Comparison of ENCODE assay signal across 8 cellular contexts in genomic region chr14:75307700-75308379, GRCh38. TPM values are rescaled to one million over a fixed set of nuclear protein-coding genes. Genes with fewer than 3 reads are reported as not detected.
DNase-seq lines count a peak whose midpoint lies in the region; ATAC-seq and TF ChIP-seq lines count a peak whose summit lies in the region.

No MANE protein-coding gene starts in this region.

- H3K79me2 ChIP-seq in trophoblast cell (ENCODE audit: control insufficient read depth, insufficient read depth, low read length, poor library complexity) = no peaks in the 10 kb centered on the region

- no peak overlapping the region for H2AFZ ChIP-seq in trophoblast cell (ENCODE audit: insufficient read depth, low read length, poor library complexity)

- no peak overlapping the region for H3K27ac ChIP-seq in trophoblast cell (ENCODE audit: low read depth, low read length)

- H3K9me3 ChIP-seq in trophoblast cell (ENCODE audit: insufficient read depth, low read depth, low read length) = no peaks in the 10 kb centered on the region

- no peaks in the 10 kb centered on the region for H3K36me3 Mint-ChIP-seq in glutamatergic neuron (ENCODE audit: unreplicated experiment)

- no peak overlapping the region for H2BK12ac ChIP-seq in trophoblast cell (ENCODE audit: low read length)

- ATAC-seq in SK-N-SH treated with all-trans-retinoic acid at 6 μM for 48 hours (peak; percentile 87), GM21447 (IDR thresholded peaks at IDR 0.05; ENCODE audit: unreplicated experiment) (no peak), GM19351 (IDR thresholded peaks at IDR 0.05; ENCODE audit: unreplicated experiment) (no peak)

- H3K4me1 Mint-ChIP-seq in glutamatergic neuron (ENCODE audit: low read depth, unreplicated experiment) = peaks cover 13% of the 10 kb centered on the region

- H3K27me3 ChIP-seq in trophoblast cell (ENCODE audit: insufficient read depth, low read length) = no peaks in the 10 kb centered on the region

- DNase-seq in GM12864 (ENCODE audit: low read depth) (peak; percentile 42), NCI-H1105 (lab: John Stamatoyannopoulos, UW) (peak; percentile 83), glutamatergic neuron (peak; percentile 92), trophoblast cell (peak; percentile 82 to 97)
- peak; percentile 73 for DNase-seq in activated naive CD4-positive, alpha-beta T cell treated with anti-CD3 and anti-CD28 coated beads, Interleukin-2, amount 50 U/mL, for 16 hours

- H3K4me3 ChIP-seq in GM12864 (ENCODE audit: low read depth, low read length) (no peak overlapping the region), trophoblast cell (ENCODE audit: low read depth, low read length) (no peak overlapping the region)

- WGBS in trophoblast cell (ENCODE audit: extremely low coverage, insufficient coverage, insufficient read length) = no CpG with 5 or more reads among the region's 12 CpGs

- H4K8ac ChIP-seq in trophoblast cell (ENCODE audit: low read depth, low read length) = no peak overlapping the region

- H3K14ac ChIP-seq in trophoblast cell (ENCODE audit: low read length) = no peak overlapping the region

- no peak overlapping the region for H3K4me3 Mint-ChIP-seq in glutamatergic neuron (ENCODE audit: unreplicated experiment)

- H4K91ac ChIP-seq in trophoblast cell (ENCODE audit: low read depth, low read length) = no peak overlapping the region

- peaks cover 2% of the 10 kb centered on the region for H3K27me3 Mint-ChIP-seq in glutamatergic neuron (ENCODE audit: unreplicated experiment)

- H3K18ac ChIP-seq in trophoblast cell (ENCODE audit: low read length) = no peak overlapping the region

- H2BK5ac ChIP-seq in trophoblast cell (ENCODE audit: low read depth, low read length, poor library complexity) = no peak overlapping the region

- no peak overlapping the region for H3K23ac ChIP-seq in trophoblast cell (ENCODE audit: low read length)

- H4K12ac ChIP-seq in trophoblast cell (ENCODE audit: low read depth, low read length) = no peak overlapping the region

- no peak overlapping the region for H3K4ac ChIP-seq in trophoblast cell (ENCODE audit: low read depth, low read length)

- H3K4me1 ChIP-seq in trophoblast cell (ENCODE audit: control insufficient read depth in 1 of 2, insufficient read depth in 2 of 2, low read length in 2 of 2) = peaks cover 4 to 8% of the 10 kb centered on the region in 2 experiments

- peaks cover 3% of the 10 kb centered on the region for H3K79me1 ChIP-seq in trophoblast cell (ENCODE audit: low read length)

- no peak overlapping the region for H2AK5ac ChIP-seq in trophoblast cell (ENCODE audit: low read length)

- H3K9me3 Mint-ChIP-seq in glutamatergic neuron (ENCODE audit: unreplicated experiment) = peaks cover 3% of the 10 kb centered on the region

- H2BK120ac ChIP-seq in trophoblast cell (ENCODE audit: insufficient read depth, low read length, poor library complexity) = no peak overlapping the region

- no peak overlapping the region for H3K4me2 ChIP-seq in trophoblast cell (ENCODE audit: low read length)

- TF ChIP-seq CTCF in GM12864 (IDR thresholded peaks at IDR 0.05; ENCODE audit: low read depth, low read length, missing control alignments) (peak; percentile 91), glutamatergic neuron (IDR thresholded peaks at IDR 0.05; ENCODE audit: partially characterized antibody, unreplicated experiment) (peak; percentile 89)

- H3K36me3 ChIP-seq in trophoblast cell (ENCODE audit: control insufficient read depth in 1 of 2, insufficient read depth in 2 of 2, low read length in 2 of 2) = no peaks in the 10 kb centered on the region

- no peak overlapping the region for H3K9ac ChIP-seq in trophoblast cell (ENCODE audit: low read length)

- peak overlapping the region; percentile 33 for H3K27ac Mint-ChIP-seq in glutamatergic neuron (ENCODE audit: unreplicated experiment)

TF ChIP-seq in SK-N-SH treated with all-trans-retinoic acid at 6 μM for 48 hours, 23 proteins besides CTCF, POLR2A, EP300 and RAD21 (continues in another document):
- no peak for TF ChIP-seq ISL1 (CRISPR knock-in tag; IDR thresholded peaks at IDR 0.05)
- TF ChIP-seq, protein P1, sequence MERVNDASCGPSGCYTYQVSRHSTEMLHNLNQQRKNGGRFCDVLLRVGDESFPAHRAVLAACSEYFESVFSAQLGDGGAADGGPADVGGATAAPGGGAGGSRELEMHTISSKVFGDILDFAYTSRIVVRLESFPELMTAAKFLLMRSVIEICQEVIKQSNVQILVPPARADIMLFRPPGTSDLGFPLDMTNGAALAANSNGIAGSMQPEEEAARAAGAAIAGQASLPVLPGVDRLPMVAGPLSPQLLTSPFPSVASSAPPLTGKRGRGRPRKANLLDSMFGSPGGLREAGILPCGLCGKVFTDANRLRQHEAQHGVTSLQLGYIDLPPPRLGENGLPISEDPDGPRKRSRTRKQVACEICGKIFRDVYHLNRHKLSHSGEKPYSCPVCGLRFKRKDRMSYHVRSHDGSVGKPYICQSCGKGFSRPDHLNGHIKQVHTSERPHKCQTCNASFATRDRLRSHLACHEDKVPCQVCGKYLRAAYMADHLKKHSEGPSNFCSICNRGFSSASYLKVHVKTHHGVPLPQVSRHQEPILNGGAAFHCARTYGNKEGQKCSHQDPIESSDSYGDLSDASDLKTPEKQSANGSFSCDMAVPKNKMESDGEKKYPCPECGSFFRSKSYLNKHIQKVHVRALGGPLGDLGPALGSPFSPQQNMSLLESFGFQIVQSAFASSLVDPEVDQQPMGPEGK (CRISPR knock-in tag; IDR thresholded peaks at IDR 0.05; ENCODE audit: borderline replicate concordance) = no peak
- no peak for TF ChIP-seq CSDC2 (CRISPR knock-in tag; IDR thresholded peaks at IDR 0.05)
- TF ChIP-seq ZC3H10 (CRISPR knock-in tag; IDR thresholded peaks at IDR 0.05) = no peak
- TF ChIP-seq TCF4 (CRISPR knock-in tag; IDR thresholded peaks at IDR 0.05; ENCODE audit: borderline replicate concordance) = no peak
- no peak for TF ChIP-seq ARNTL (CRISPR knock-in tag; IDR thresholded peaks at IDR 0.05; ENCODE audit: borderline replicate concordance, low read depth)
- no peak for TF ChIP-seq ESRRG (CRISPR knock-in tag; IDR thresholded peaks at IDR 0.05)
- TF ChIP-seq ZFP30 (CRISPR knock-in tag; IDR thresholded peaks at IDR 0.05) = no peak
- no peak for TF ChIP-seq PPARA (CRISPR knock-in tag; IDR thresholded peaks at IDR 0.05; ENCODE audit: borderline replicate concordance)
- TF ChIP-seq TSHZ2 (CRISPR knock-in tag; IDR thresholded peaks at IDR 0.05) = no peak
- no peak for TF ChIP-seq RARB (CRISPR knock-in tag; IDR thresholded peaks at IDR 0.05)
- TF ChIP-seq, protein P2, sequence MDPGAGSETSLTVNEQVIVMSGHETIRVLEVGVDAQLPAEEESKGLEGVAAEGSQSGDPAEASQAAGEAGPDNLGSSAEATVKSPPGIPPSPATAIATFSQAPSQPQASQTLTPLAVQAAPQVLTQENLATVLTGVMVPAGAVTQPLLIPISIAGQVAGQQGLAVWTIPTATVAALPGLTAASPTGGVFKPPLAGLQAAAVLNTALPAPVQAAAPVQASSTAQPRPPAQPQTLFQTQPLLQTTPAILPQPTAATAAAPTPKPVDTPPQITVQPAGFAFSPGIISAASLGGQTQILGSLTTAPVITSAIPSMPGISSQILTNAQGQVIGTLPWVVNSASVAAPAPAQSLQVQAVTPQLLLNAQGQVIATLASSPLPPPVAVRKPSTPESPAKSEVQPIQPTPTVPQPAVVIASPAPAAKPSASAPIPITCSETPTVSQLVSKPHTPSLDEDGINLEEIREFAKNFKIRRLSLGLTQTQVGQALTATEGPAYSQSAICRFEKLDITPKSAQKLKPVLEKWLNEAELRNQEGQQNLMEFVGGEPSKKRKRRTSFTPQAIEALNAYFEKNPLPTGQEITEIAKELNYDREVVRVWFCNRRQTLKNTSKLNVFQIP (CRISPR knock-in tag; IDR thresholded peaks at IDR 0.05; ENCODE audit: borderline replicate concordance, low read depth) = no peak
- TF ChIP-seq ZFP3 (CRISPR knock-in tag; IDR thresholded peaks at IDR 0.05) = no peak
- TF ChIP-seq ZNF70 (CRISPR knock-in tag; IDR thresholded peaks at IDR 0.05) = no peak
- TF ChIP-seq ZNF8 (CRISPR knock-in tag; IDR thresholded peaks at IDR 0.05) = no peak
- no peak for TF ChIP-seq GLIS3 (CRISPR knock-in tag; IDR thresholded peaks at IDR 0.05)
- TF ChIP-seq, protein P3, sequence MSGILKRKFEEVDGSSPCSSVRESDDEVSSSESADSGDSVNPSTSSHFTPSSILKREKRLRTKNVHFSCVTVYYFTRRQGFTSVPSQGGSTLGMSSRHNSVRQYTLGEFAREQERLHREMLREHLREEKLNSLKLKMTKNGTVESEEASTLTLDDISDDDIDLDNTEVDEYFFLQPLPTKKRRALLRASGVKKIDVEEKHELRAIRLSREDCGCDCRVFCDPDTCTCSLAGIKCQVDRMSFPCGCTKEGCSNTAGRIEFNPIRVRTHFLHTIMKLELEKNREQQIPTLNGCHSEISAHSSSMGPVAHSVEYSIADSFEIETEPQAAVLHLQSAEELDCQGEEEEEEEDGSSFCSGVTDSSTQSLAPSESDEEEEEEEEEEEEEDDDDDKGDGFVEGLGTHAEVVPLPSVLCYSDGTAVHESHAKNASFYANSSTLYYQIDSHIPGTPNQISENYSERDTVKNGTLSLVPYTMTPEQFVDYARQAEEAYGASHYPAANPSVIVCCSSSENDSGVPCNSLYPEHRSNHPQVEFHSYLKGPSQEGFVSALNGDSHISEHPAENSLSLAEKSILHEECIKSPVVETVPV (CRISPR knock-in tag; IDR thresholded peaks at IDR 0.05) = no peak

RNA-seq across cellular contexts. Expression of gene FOS, which starts 29.2 kb away (rescaled TPM):
- 2.9 TPM for total RNA-seq in glutamatergic neuron (ENCODE audit: unreplicated experiment)
- polyA plus RNA-seq in trophoblast cell (2013) = 26.6 and 30.7 TPM in 2 replicates

Comparison
In these comparisons a context has a peak if more than half of its experiments do, and no peak if none do; other contexts are left out.
1. DNase-seq: peak in every context shown above with its lines; median percentile 92 in glutamatergic neuron; 90 in trophoblast cell; 83 in NCI-H1105; 73 in activated naive CD4-positive, alpha-beta T cell treated with anti-CD3 and anti-CD28 coated beads, Interleukin-2, amount 50 U/mL, for 16 hours; 42 in GM12864.